ENCODE assay signal across 1 cellular context in genomic region chr7:139774376-139774775, GRCh38.
TF ChIP-seq lines count a peak whose summit lies in the region.

No MANE protein-coding gene starts in this region.

TF ChIP-seq in IMR-90, 13 proteins besides CTCF, POLR2A, EP300 and RAD21 (continued from another document):
- no peak for TF ChIP-seq USF2 (IDR thresholded peaks at IDR 0.05; ENCODE audit: low read depth, low read length)
- TF ChIP-seq BHLHE40 (IDR thresholded peaks at IDR 0.05; ENCODE audit: low read depth, low read length): no peak; the same call in 1 of the 2 replicates
